17 cellular contexts compared by ENCODE assay signal in the genomic region with DNA sequence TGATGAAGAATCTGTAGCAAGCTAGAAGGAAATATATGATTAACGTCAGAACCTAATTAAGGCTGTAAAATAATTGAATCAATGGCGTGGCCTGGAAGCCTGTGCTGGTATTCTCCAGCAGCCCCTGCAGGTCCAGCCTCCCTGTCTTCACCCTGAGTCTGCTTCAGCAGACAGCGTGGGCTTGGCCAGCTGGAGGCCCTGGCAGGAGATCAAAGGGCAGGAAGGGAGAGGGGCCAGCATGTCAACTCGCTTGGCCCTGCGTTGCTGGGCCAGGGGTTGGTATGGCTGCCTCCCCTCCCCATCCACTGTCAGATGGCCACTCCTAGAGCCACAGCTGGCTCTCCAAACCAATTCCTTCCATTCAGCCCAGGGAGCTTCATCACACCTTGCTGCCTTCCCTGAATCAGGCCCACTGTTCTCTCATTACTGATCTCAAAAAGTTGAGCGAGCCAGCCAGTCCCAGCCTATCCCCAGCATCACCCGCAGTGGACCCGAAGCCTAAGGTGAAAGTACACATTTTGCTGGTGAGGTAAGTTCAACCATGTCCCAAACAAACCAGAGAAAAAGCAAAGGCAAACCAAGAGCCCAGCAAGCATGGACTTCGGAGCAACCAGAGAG.
DNase-seq lines count a peak whose midpoint lies in the region; ATAC-seq, FAIRE-seq and TF ChIP-seq lines count a peak whose summit lies in the region.
"Had no signal": no experiment of that assay in that cellular context is flagged by ENCODE, and none has a peak within 500 bp of the region (broad histone marks: within the 10 kb centered on the region; RNA-seq: fewer than 3 reads in every experiment).

No MANE protein-coding gene starts in this region.

- no peak for TF ChIP-seq RAD21 in A549 (conservative IDR thresholded peaks at IDR 0.05 in 1 of 2, IDR thresholded peaks at IDR 0.05 in 1 of 2)
- TF ChIP-seq RAD21 in HCT116 (IDR thresholded peaks at IDR 0.05; ENCODE audit: low read depth), result no peak

- H4K91ac ChIP-seq in mesenchymal stem cell (ENCODE audit: low read length), result peak overlapping the region; percentile 82

- H2BK120ac ChIP-seq in mesenchymal stem cell (ENCODE audit: low read depth, low read length), result peak overlapping the region; percentile 61

- no peaks in the 10 kb centered on the region for H3K79me1 ChIP-seq in mesenchymal stem cell (replicated peaks; ENCODE audit: low read length, poor library complexity, severe bottlenecking)

- CTCF ChIA-PET in A549 (lab: Yijun Ruan, JAX) (interaction anchor here (0.5 to 2.3 kb wide), 3 partner anchors 8 to 287 kb away, joined by 3 to 7 read pairs (median 4); no protein-coding TSS in a partner anchor), HCT116 (lab: Charles Lee) (no interaction called here)

- H3K27ac ChIP-seq in A549, result peak overlapping the region; percentile 86 to 88
- H3K27ac ChIP-seq in HCT116 (ENCODE audit: low read depth, low read length), result no peak overlapping the region
- H3K27ac ChIP-seq in mesenchymal stem cell (ENCODE audit: low read length, poor library complexity, severe bottlenecking), result no peak overlapping the region

- H3K4me2 ChIP-seq in A549, result no peak overlapping the region
- no peak overlapping the region for H3K4me2 ChIP-seq in HCT116 (ENCODE audit: low read length)
- H3K4me2 ChIP-seq in mesenchymal stem cell (ENCODE audit: low read length, poor library complexity, severe bottlenecking), result no peak overlapping the region

- H4K8ac ChIP-seq in mesenchymal stem cell (ENCODE audit: low read length), result peak overlapping the region; percentile 85

- H2AK5ac ChIP-seq in mesenchymal stem cell (ENCODE audit: low read length, severe bottlenecking), result no peak overlapping the region

- no peaks in the 10 kb centered on the region for H3K9me2 ChIP-seq in HCT116 (ENCODE audit: insufficient read depth)

- H3K23ac ChIP-seq in mesenchymal stem cell (ENCODE audit: low read length in 2 of 2), result no peak overlapping the region

- H4K20me1 ChIP-seq in HCT116 (ENCODE audit: insufficient read depth), result no peaks in the 10 kb centered on the region

- no peak for TF ChIP-seq CTCF in A549 (IDR thresholded peaks at IDR 0.05)
- no peak for TF ChIP-seq CTCF in HCT116 (IDR thresholded peaks at IDR 0.05 in 2 of 3, conservative IDR thresholded peaks at IDR 0.05 in 1 of 3; ENCODE audit: borderline replicate concordance in 1 of 3, insufficient read depth in 1 of 3, low read depth in 2 of 3, low read length in 2 of 3)

- DNase-seq in A549 (ENCODE audit: low read depth in 1 of 2, low spot score in 1 of 2) (no peak), HCT116 (ENCODE audit: low read depth, low spot score) (no peak), SW480 (ENCODE audit: low spot score) (peak; percentile 20), mesenchymal stem cell (no peak), GM19240 (ENCODE audit: insufficient read length, low spot score) (no peak), NCI-H2171 (lab: John Stamatoyannopoulos, UW) (no peak)
- no peak for DNase-seq in effector CD8-positive, alpha-beta T cell (lab: John Stamatoyannopoulos, UW)
- DNase-seq: CD8-positive, alpha-beta T cell; COR-L47; GF-D8; GOT3; HFFc6 had no signal

- H3K9me3 ChIP-seq in A549, result no peaks in the 10 kb centered on the region
- H3K9me3 ChIP-seq in HCT116 (ENCODE audit: control insufficient read depth in 1 of 2, insufficient read depth in 1 of 2, low read depth in 1 of 2, low read length in 2 of 2), result no peaks in the 10 kb centered on the region
- no peaks in the 10 kb centered on the region for H3K9me3 ChIP-seq in mesenchymal stem cell (ENCODE audit: control insufficient read depth, low read length)
- H3K9me3 ChIP-seq: HAP-1 had no signal

- WGBS in A549 (ENCODE audit: missing lambda C conversion rate), result 87% methylated on average over 9 of the region's 9 CpGs
- WGBS in mesenchymal stem cell, result 69% methylated on average over 8 of the region's 9 CpGs

- H3K18ac ChIP-seq in mesenchymal stem cell (ENCODE audit: low read depth in 1 of 2, low read length in 2 of 2), result peak overlapping the region; percentile 70 to 72

- no peaks in the 10 kb centered on the region for H3K36me3 ChIP-seq in HCT116 (ENCODE audit: control insufficient read depth in 1 of 2, insufficient read depth in 2 of 2, low read length in 2 of 2)
- no peaks in the 10 kb centered on the region for H3K36me3 ChIP-seq in mesenchymal stem cell (ENCODE audit: control insufficient read depth in 1 of 2, insufficient read depth in 2 of 2, low read depth in 1 of 2, low read length in 2 of 2)
- H3K36me3 ChIP-seq: HAP-1 had no signal

- peak overlapping the region; percentile 82 to 99 for H2BK12ac ChIP-seq in mesenchymal stem cell (ENCODE audit: low read length in 2 of 2)

- intact Hi-C loops in HCT116 (cut with micrococcal nuclease), result no loop called here

- POLR2A ChIA-PET in A549 (lab: Yijun Ruan, JAX), result no interaction called here
- POLR2A ChIA-PET in HCT116 (lab: Charles Lee), result no interaction called here

- RAD21 ChIA-PET in HCT116 (lab: Charles Lee; ENCODE audit: low non-redundant PET in 1 of 2, low total read pairs in 2 of 2, uncharacterized antibody in 2 of 2, unreplicated experiment in 2 of 2), result no interaction called here

- H3K14ac ChIP-seq in mesenchymal stem cell (ENCODE audit: low read length in 2 of 2), result peak overlapping the region in 1 of 2 experiments; percentile 29

- no peaks in the 10 kb centered on the region for H3K79me2 ChIP-seq in HCT116 (ENCODE audit: insufficient read depth, low read length)

- no peak overlapping the region for H3K4me3 ChIP-seq in A549
- no peak overlapping the region for H3K4me3 ChIP-seq in HCT116 (replicated peaks in 1 of 2; ENCODE audit: low read depth in 1 of 2, low read length in 2 of 2)
- H3K4me3 ChIP-seq in mesenchymal stem cell (ENCODE audit: insufficient read depth in 1 of 2, low read depth in 1 of 2, low read length in 2 of 2), result no peak overlapping the region
- H3K4me3 ChIP-seq: HAP-1, K562 had no signal

- peak overlapping the region; percentile 52 to 69 for H3K4ac ChIP-seq in mesenchymal stem cell (ENCODE audit: low read depth in 1 of 2, low read length in 2 of 2)

- H3K27me3 ChIP-seq in HCT116 (ENCODE audit: insufficient read depth, low read length), result no peaks in the 10 kb centered on the region
- peaks cover 0 to 3% of the 10 kb centered on the region in 2 experiments for H3K27me3 ChIP-seq in mesenchymal stem cell (ENCODE audit: control insufficient read depth in 1 of 2, insufficient read depth in 1 of 2, low read length in 2 of 2)

- peaks cover 51% of the 10 kb centered on the region for H3K4me1 ChIP-seq in A549
- peaks cover 18 to 26% of the 10 kb centered on the region in 2 experiments; a peak in 3 of 4 replicates for H3K4me1 ChIP-seq in HCT116 (ENCODE audit: control insufficient read depth in 1 of 2, insufficient read depth in 2 of 2, low read length in 2 of 2)
- H3K4me1 ChIP-seq in mesenchymal stem cell (ENCODE audit: control insufficient read depth, insufficient read depth, low read depth, low read length), result peaks cover 13% of the 10 kb centered on the region
- H3K4me1 ChIP-seq: HAP-1 had no signal

- H3K9ac ChIP-seq in HCT116 (ENCODE audit: low read length), result no peak overlapping the region
- no peak overlapping the region for H3K9ac ChIP-seq in mesenchymal stem cell (ENCODE audit: low read length)

- H2BK15ac ChIP-seq in mesenchymal stem cell (ENCODE audit: low read depth, poor library complexity, severe bottlenecking), result peak overlapping the region; percentile 65

- no peak for TF ChIP-seq EP300 in A549 (IDR thresholded peaks at IDR 0.05)

- BruUV-seq in HCT116 (replicated peaks; lab: Mats Ljungman, UMichigan), result no TSS peak

- H2BK5ac ChIP-seq in mesenchymal stem cell (ENCODE audit: low read depth, low read length, poor library complexity, severe bottlenecking), result no peak overlapping the region

- FAIRE-seq in A549 (lab: Jason Lieb, UNC), result no peak
- FAIRE-seq: D721Med, HTR-8/SVneo, K562 had no signal

- H2AFZ ChIP-seq in HCT116 (ENCODE audit: low read depth, low read length, poor library complexity, severe bottlenecking) (no peak overlapping the region), mesenchymal stem cell (ENCODE audit: low read depth, low read length) (peak overlapping the region; percentile 32)

- ATAC-seq in A549 (no peak), HCT116 (no peak), GM18858 (IDR thresholded peaks at IDR 0.05; ENCODE audit: unreplicated experiment) (no peak)
- ATAC-seq: CD8-positive, alpha-beta T cell; K562 had no signal

- no peak for TF ChIP-seq POLR2A in A549 (IDR thresholded peaks at IDR 0.05; ENCODE audit: low read length)
- no peak for TF ChIP-seq POLR2A in HCT116 (IDR thresholded peaks at IDR 0.05; ENCODE audit: borderline replicate concordance, extremely low read depth, insufficient read depth, insufficient read length)

TF ChIP-seq in A549, 52 proteins besides CTCF, POLR2A, EP300 and RAD21 (continues in another document):
- TF ChIP-seq TFCP2L1 (CRISPR knock-in tag; IDR thresholded peaks at IDR 0.05) (no peak), EHF (CRISPR knock-in tag; IDR thresholded peaks at IDR 0.05) (no peak)
- TF ChIP-seq, protein P1, sequence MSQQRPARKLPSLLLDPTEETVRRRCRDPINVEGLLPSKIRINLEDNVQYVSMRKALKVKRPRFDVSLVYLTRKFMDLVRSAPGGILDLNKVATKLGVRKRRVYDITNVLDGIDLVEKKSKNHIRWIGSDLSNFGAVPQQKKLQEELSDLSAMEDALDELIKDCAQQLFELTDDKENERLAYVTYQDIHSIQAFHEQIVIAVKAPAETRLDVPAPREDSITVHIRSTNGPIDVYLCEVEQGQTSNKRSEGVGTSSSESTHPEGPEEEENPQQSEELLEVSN (IDR thresholded peaks at IDR 0.05; ENCODE audit: borderline replicate concordance, low read depth), result no peak

TF ChIP-seq in HCT116, 20 proteins besides CTCF, POLR2A, EP300 and RAD21:
- TF ChIP-seq YY1 (IDR thresholded peaks at IDR 0.05; ENCODE audit: extremely low read depth, insufficient replicate concordance, low read depth, low read length) (no peak), TCF7L2 (IDR thresholded peaks at IDR 0.05; ENCODE audit: borderline replicate concordance, extremely low read depth, insufficient read depth, insufficient read length) (peak; percentile 46)
TF ChIP-seq in HCT116: peak in this region for 1.

Comparison
In these comparisons a context has a peak if more than half of its experiments do, and no peak if none do; other contexts are left out.
1. H3K27ac ChIP-seq: peak in A549 (2 of 2); none in HCT116 (single experiment) and mesenchymal stem cell (single experiment).